ENCODE assay signal across 25 cellular contexts in the genomic region with DNA sequence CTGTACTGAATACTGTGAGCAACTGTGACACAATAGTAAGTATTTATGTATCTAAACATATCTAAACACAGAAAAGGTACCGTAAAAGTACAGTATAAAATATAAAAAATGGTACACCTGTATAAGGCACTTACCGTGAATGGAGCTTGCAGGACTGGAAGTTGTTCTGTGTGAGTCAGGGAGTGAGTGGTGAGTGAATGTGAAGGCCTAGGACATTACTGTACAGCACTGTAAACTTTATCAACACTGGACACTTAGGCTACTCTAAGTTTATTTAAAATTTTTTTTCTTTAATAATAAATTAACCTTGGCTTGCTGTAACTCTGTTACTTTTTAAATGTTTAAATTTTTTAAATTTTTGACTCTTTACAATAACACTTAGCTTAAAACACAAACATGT. TPM values are rescaled to one million over a fixed set of nuclear protein-coding genes. Genes with fewer than 3 reads are reported as not detected.
DNase-seq lines count a peak whose midpoint lies in the region; ATAC-seq, FAIRE-seq and TF ChIP-seq lines count a peak whose summit lies in the region.
"Had no signal": no experiment of that assay in that cellular context is flagged by ENCODE, and none has a peak within 500 bp of the region (broad histone marks: within the 10 kb centered on the region; RNA-seq: fewer than 3 reads in every experiment).

No MANE protein-coding gene starts in this region.

- TF ChIP-seq EP300 in K562 (IDR thresholded peaks at IDR 0.05; ENCODE audit: low read length): no peak

- H3K9me2 ChIP-seq in GM23248 (ENCODE audit: insufficient read depth): no peaks in the 10 kb centered on the region

- no peaks in the 10 kb centered on the region for H3K79me1 ChIP-seq in IMR-90 (ENCODE audit: low read depth in 1 of 2, low read length in 2 of 2)

- H2BK5ac ChIP-seq in IMR-90 (ENCODE audit: low read depth, low read length, poor library complexity, severe bottlenecking): peak overlapping the region; percentile 79

- no peaks in the 10 kb centered on the region for H4K20me1 ChIP-seq in GM23248 (ENCODE audit: insufficient read depth)
- no peaks in the 10 kb centered on the region for H4K20me1 ChIP-seq in IMR-90 (ENCODE audit: insufficient read depth, low read length)
- H4K20me1 ChIP-seq in K562 (replicated peaks; ENCODE audit: control insufficient read depth, insufficient read depth, low read length): no peaks in the 10 kb centered on the region

- H2BK20ac ChIP-seq in IMR-90 (ENCODE audit: low read depth, low read length): no peak overlapping the region

- H3K14ac ChIP-seq in IMR-90 (replicated peaks; ENCODE audit: low read depth, low read length): no peak overlapping the region

- H3K23ac ChIP-seq in IMR-90 (ENCODE audit: low read depth, low read length): no peak overlapping the region

- no peaks in the 10 kb centered on the region for H3K9me1 ChIP-seq in IMR-90 (ENCODE audit: insufficient read depth, low read length)
- no peaks in the 10 kb centered on the region for H3K9me1 ChIP-seq in K562 (ENCODE audit: control insufficient read depth, insufficient read depth, low read length)

- BruUV-seq in IMR-90 (replicated peaks; lab: Mats Ljungman, UMichigan): no TSS peak
- no TSS peak for BruUV-seq in K562 (replicated peaks; lab: Mats Ljungman, UMichigan)

- CTCF ChIA-PET in IMR-90 (lab: Yijun Ruan, JAX): interaction anchor here (1.0 kb wide), 1 partner anchor 14 kb away, joined by 3 read pairs; no protein-coding TSS in a partner anchor
- CTCF ChIA-PET in K562 (lab: Yijun Ruan, JAX; ENCODE audit: low intra/inter-chr PET ratio): no interaction called here

- no peak overlapping the region for H4K5ac ChIP-seq in IMR-90 (ENCODE audit: low read depth, low read length)

- H3K4me1 ChIP-seq in GM23248 (ENCODE audit: insufficient read depth): peaks cover 17% of the 10 kb centered on the region
- peaks cover 7% of the 10 kb centered on the region for H3K4me1 ChIP-seq in IMR-90 (ENCODE audit: control insufficient read depth, insufficient read depth, low read length)
- no peaks in the 10 kb centered on the region for H3K4me1 ChIP-seq in K562 (replicated peaks in 1 of 2; ENCODE audit: control insufficient read depth in 2 of 2, insufficient read depth in 2 of 2, low read length in 2 of 2)

- H2BK120ac ChIP-seq in IMR-90 (ENCODE audit: low read depth, low read length): no peak overlapping the region

- peaks cover 12% of the 10 kb centered on the region; the same call in 1 of the 2 replicates for H3F3A ChIP-seq in GM23248 (ENCODE audit: insufficient read depth)

- dilution Hi-C loops in IMR-90 (cut with HindIII; ENCODE audit: low sequenced_read_pairs, unreplicated experiment): no loop called here

- intact Hi-C loops in IMR-90 (cut with micrococcal nuclease) (loop anchor here (5.0 kb wide), 1 partner anchor 150 kb away; no protein-coding TSS in a partner anchor), K562 (cut with micrococcal nuclease) (no loop called here)

- no peak overlapping the region for H2BK15ac ChIP-seq in IMR-90 (ENCODE audit: low read depth, low read length)

- H3K4me2 ChIP-seq in GM23248 (ENCODE audit: unreplicated experiment) (no peak overlapping the region), IMR-90 (ENCODE audit: low read depth, low read length) (peak overlapping the region; percentile 56; the same call in 1 of the 2 replicates), K562 (ENCODE audit: insufficient read depth, low read length) (no peak overlapping the region)

- no peaks in the 10 kb centered on the region for H3K79me2 ChIP-seq in GM23248 (ENCODE audit: insufficient read depth)
- no peaks in the 10 kb centered on the region for H3K79me2 ChIP-seq in K562 (ENCODE audit: control insufficient read depth, insufficient read depth, low read length)

- in situ Hi-C loops in GM23248 (cut with MboI) (no loop called here), IMR-90 (cut with MboI; ENCODE audit: low sequenced_read_pairs) (no loop called here), K562 (cut with MboI) (no loop called here)

- H3K4ac ChIP-seq in IMR-90 (ENCODE audit: low read depth, low read length): no peak overlapping the region

- no peak overlapping the region for H3K56ac ChIP-seq in IMR-90 (ENCODE audit: extremely low read depth, insufficient read depth, low read length)

- peak; percentile 83 for ATAC-seq in IMR-90 (ENCODE audit: low read depth)
- ATAC-seq in K562: peak; percentile 48; the same call in 2 of the 3 replicates

- TF ChIP-seq POLR2A in IMR-90 (IDR thresholded peaks at IDR 0.05; ENCODE audit: low read depth, low read length) (no peak), K562 (conservative IDR thresholded peaks at IDR 0.05) (no peak)

- no peak overlapping the region for H2AK9ac ChIP-seq in IMR-90 (replicated peaks; ENCODE audit: low read depth, low read length, poor library complexity)

- no peak for FAIRE-seq in K562 (lab: Jason Lieb, UNC)
- FAIRE-seq: GM12891 had no signal

- DNase-seq in GM23248: peak; percentile 24
- peak; percentile 74 for DNase-seq in IMR-90
- no peak for DNase-seq in K562 (ENCODE audit: extremely low read depth in 1 of 4, low spot score in 3 of 4)
- peak; percentile 21 for DNase-seq in iris pigment epithelial cell (ENCODE audit: low read depth)
- no peak for DNase-seq in NCI-H748 (lab: John Stamatoyannopoulos, UW; ENCODE audit: unreplicated experiment)
- no peak for DNase-seq in NCI-H1694 (lab: John Stamatoyannopoulos, UW)
- DNase-seq in activated effector memory CD4-positive, alpha-beta T cell treated with Interleukin-2 at 50 U/mL for 16 hours: no peak
- DNase-seq: C1 segment of cervical spinal cord; CD4-positive, alpha-beta memory T cell; COR-L47; DMS53; GF-D8; NCI-H1092 treated with DMSO at 0.1 percent for 48 hours; NCI-H1436; NCI-H2029; NCI-H526 treated with DMSO at 0.1 percent for 48 hours; SHP77 treated with DMSO at 0.1 percent for 48 hours; SW 1271 had no signal

- TF ChIP-seq RAD21 in IMR-90 (IDR thresholded peaks at IDR 0.05; ENCODE audit: low read length) (no peak), K562 (CRISPR knock-in tag; conservative IDR thresholded peaks at IDR 0.05 in 1 of 2, IDR thresholded peaks at IDR 0.05 in 1 of 2) (no peak)

- no peak overlapping the region for H3K4me3 ChIP-seq in GM23248
- H3K4me3 ChIP-seq in IMR-90 (ENCODE audit: insufficient read depth, low read depth, low read length): no peak overlapping the region
- H3K4me3 ChIP-seq in K562: no peak overlapping the region

- no peak overlapping the region for H3K9ac ChIP-seq in GM23248
- H3K9ac ChIP-seq in IMR-90 (ENCODE audit: low read depth, low read length): no peak overlapping the region
- no peak overlapping the region for H3K9ac ChIP-seq in K562 (ENCODE audit: insufficient read depth in 1 of 2, low read depth in 2 of 2, low read length in 2 of 2)

- no peaks in the 10 kb centered on the region for H3K27me3 ChIP-seq in GM23248 (replicated peaks; ENCODE audit: insufficient read depth)
- no peaks in the 10 kb centered on the region for H3K27me3 ChIP-seq in IMR-90 (ENCODE audit: control insufficient read depth, insufficient read depth, low read length)
- H3K27me3 ChIP-seq in K562 (ENCODE audit: control insufficient read depth in 2 of 2, insufficient read depth in 2 of 2, low read length in 2 of 2): peaks cover 7% of the 10 kb centered on the region in 2 experiments; a peak in 3 of 5 replicates

- no peak for TF ChIP-seq CTCF in IMR-90 (conservative IDR thresholded peaks at IDR 0.05; ENCODE audit: low read depth, low read length)
- TF ChIP-seq CTCF in K562 (IDR thresholded peaks at IDR 0.05 in 2 of 3, conservative IDR thresholded peaks at IDR 0.05 in 1 of 3; ENCODE audit: insufficient read depth in 2 of 3, low read depth in 1 of 3, low read length in 3 of 3): no peak

- H2AFZ ChIP-seq in GM23248: no peak overlapping the region
- no peak overlapping the region for H2AFZ ChIP-seq in IMR-90 (replicated peaks; ENCODE audit: low read length, poor library complexity)
- no peak overlapping the region for H2AFZ ChIP-seq in K562 (ENCODE audit: low read depth, low read length)

- no peak overlapping the region for H4K91ac ChIP-seq in IMR-90 (ENCODE audit: insufficient read depth, low read depth, low read length)

- 0 out of 4 replicates have a peak overlapping the region, but pooled peaks of 1 of the 2 experiments have one; percentile 28 for H4K8ac ChIP-seq in IMR-90 (ENCODE audit: low read depth in 2 of 2, low read length in 2 of 2)

- H3K9me3 ChIP-seq in GM23248 (ENCODE audit: low read depth): no peaks in the 10 kb centered on the region
- H3K9me3 ChIP-seq in IMR-90 (ENCODE audit: control insufficient read depth, insufficient read depth, low read length): no peaks in the 10 kb centered on the region
- H3K9me3 ChIP-seq in K562 (replicated peaks; ENCODE audit: control insufficient read depth, insufficient read depth, low read depth, low read length): no peaks in the 10 kb centered on the region

- no peak overlapping the region for H2AK5ac ChIP-seq in IMR-90 (ENCODE audit: low read depth, low read length)

- H3K18ac ChIP-seq in IMR-90 (ENCODE audit: low read depth, low read length): no peak overlapping the region

- 95 to 98% methylated on average over 2 of the region's 2 CpGs for WGBS in GM23248 (ENCODE audit: low coverage in 1 of 2, low lambda C conversion rate in 2 of 2, missing lambda C conversion rate in 2 of 2), 2 experiments
- WGBS in IMR-90 (ENCODE audit: extremely low coverage in 2 of 2, insufficient read length in 1 of 2), 2 experiments: no CpG with 5 or more reads among the region's 2 CpGs
- 6% methylated on average over 2 of the region's 2 CpGs for WGBS in K562 (ENCODE audit: insufficient coverage, low coverage, missing lambda C conversion rate)

- H3K36me3 ChIP-seq in GM23248 (ENCODE audit: low read depth): no peaks in the 10 kb centered on the region
- no peaks in the 10 kb centered on the region for H3K36me3 ChIP-seq in IMR-90 (ENCODE audit: control insufficient read depth, insufficient read depth, low read length)
- H3K36me3 ChIP-seq in K562 (ENCODE audit: control insufficient read depth, insufficient read depth, low read length): no peaks in the 10 kb centered on the region

- POLR2A ChIA-PET in IMR-90 (lab: Charles Lee; ENCODE audit: unreplicated experiment) (no interaction called here), K562 (lab: Yijun Ruan, JAX) (interaction anchor here (0.6 to 0.8 kb wide), 3 partner anchors 10 to 866 kb away, joined by 3 read pairs; no protein-coding TSS in a partner anchor)

- H3K27ac ChIP-seq in GM23248: no peak overlapping the region
- H3K27ac ChIP-seq in IMR-90 (ENCODE audit: insufficient read depth, low read length): no peak overlapping the region
- H3K27ac ChIP-seq in K562 (ENCODE audit: extremely low read depth, low read depth, low read length): no peak overlapping the region
- H3K27ac ChIP-seq: RWPE1 had no signal

RNA-seq across cellular contexts. Expression of gene SHCBP1L, which starts 24.5 kb away (rescaled TPM):
- not detected in 2 replicates for total RNA-seq in GM23248 (2014; rRNA removed; shearing (Covaris generic))
- polyA plus RNA-seq in GM23248 (2016; fragmentation: Nextera tagmentation; extraction: Ambion mirVana) (not detected in 2 replicates), IMR-90 (2012; rRNA removed) (not detected in 2 replicates), K562 (2011; rRNA removed) (not detected in 2 replicates), K562 (2014; fragmentation: Illumina TruSeq; extraction: Trizol) (not detected in 2 replicates), K562 (2014; fragmentation: Nextera tagmentation; extraction: Ambion mirVana) (not detected), K562 (2014; rRNA removed) (not detected in 2 replicates)
- total RNA-seq in IMR-90 (2012; rRNA removed) (not detected in 2 replicates), K562 (2014; rRNA removed) (not detected in 2 replicates), K562 (2014; rRNA removed; fragmentation: Illumina TruSeq; extraction: Trizol) (not detected in 2 replicates), K562 (2015; rRNA removed; fragmentation: Illumina TruSeq; extraction: Trizol) (not detected in 2 replicates), K562 (2021) (not detected in 2 replicates)
- not detected in 2 replicates for polyA plus RNA-seq in IMR-90 (2012; cell fraction: cytosol; rRNA removed)
- not detected in 2 replicates for polyA plus RNA-seq in IMR-90 (2012; cell fraction: nucleus; rRNA removed; ENCODE audit: low replicate concordance)
- total RNA-seq in K562 (2011; cell fraction: chromatin; rRNA removed; ENCODE audit: low replicate concordance): not detected in 2 replicates
- not detected in 2 replicates for total RNA-seq in K562 (2011; cell fraction: nucleolus; rRNA removed)
- not detected in 2 replicates for total RNA-seq in K562 (2011; cell fraction: nucleoplasm; rRNA removed)
- polyA plus RNA-seq in K562 (2011; cell fraction: cytosol; rRNA removed): not detected in 2 replicates
- polyA plus RNA-seq in K562 (2011; cell fraction: nucleus; rRNA removed): not detected in 2 replicates
- not detected in 2 replicates for polyA plus RNA-seq in K562 (2012)
- polyA minus RNA-seq in K562 (2011; rRNA and poly(A)+ RNA removed): not detected in 2 replicates
- not detected in 2 replicates for polyA minus RNA-seq in K562 (2011; cell fraction: cytosol; rRNA and poly(A)+ RNA removed)
- polyA minus RNA-seq in K562 (2011; cell fraction: nucleus; rRNA and poly(A)+ RNA removed): not detected in 2 replicates
- total RNA-seq: A673; CD4-positive, alpha-beta memory T cell; Daoy; H4; NCI-H460 had no signal
- polyA plus RNA-seq: CD4-positive, alpha-beta memory T cell; IgD-negative memory B cell had no signal

RNA-seq across cellular contexts. Expression of gene LAMC1, which starts 45.7 kb away (rescaled TPM):
- 686 and 727 TPM in 2 replicates for total RNA-seq in GM23248 (2014; rRNA removed; shearing (Covaris generic))
- polyA plus RNA-seq in GM23248 (2016; fragmentation: Nextera tagmentation; extraction: Ambion mirVana) (176 and 185 TPM in 2 replicates), IMR-90 (2012; rRNA removed) (223 and 249 TPM in 2 replicates), K562 (2011; rRNA removed) (0.13 and 0.16 TPM in 2 replicates), K562 (2014; fragmentation: Illumina TruSeq; extraction: Trizol) (0.07 and 0.24 TPM in 2 replicates), K562 (2014; fragmentation: Nextera tagmentation; extraction: Ambion mirVana) (not detected), K562 (2014; rRNA removed) (0.21 TPM in 1 of 2 replicates, not detected in the other)
- total RNA-seq in IMR-90 (2012; rRNA removed) (361 and 394 TPM in 2 replicates), K562 (2014; rRNA removed) (0.36 and 0.53 TPM in 2 replicates), K562 (2014; rRNA removed; fragmentation: Illumina TruSeq; extraction: Trizol) (0.07 and 0.13 TPM in 2 replicates), K562 (2015; rRNA removed; fragmentation: Illumina TruSeq; extraction: Trizol) (0.07 TPM in 1 of 2 replicates, not detected in the other), K562 (2021) (0.60 and 0.71 TPM in 2 replicates)
- polyA plus RNA-seq in IMR-90 (2012; cell fraction: cytosol; rRNA removed): 90.5 and 125 TPM in 2 replicates
- polyA plus RNA-seq in IMR-90 (2012; cell fraction: nucleus; rRNA removed; ENCODE audit: low replicate concordance): 105 and 251 TPM in 2 replicates
- total RNA-seq in K562 (2011; cell fraction: chromatin; rRNA removed; ENCODE audit: low replicate concordance): 1.7 and 2.9 TPM in 2 replicates
- total RNA-seq in K562 (2011; cell fraction: nucleolus; rRNA removed): 2.1 and 2.7 TPM in 2 replicates
- total RNA-seq in K562 (2011; cell fraction: nucleoplasm; rRNA removed): 0.84 and 2.1 TPM in 2 replicates
- polyA plus RNA-seq in K562 (2011; cell fraction: cytosol; rRNA removed): 0.15 and 0.16 TPM in 2 replicates
- polyA plus RNA-seq in K562 (2011; cell fraction: nucleus; rRNA removed): 0.06 and 1.1 TPM in 2 replicates
- polyA plus RNA-seq in K562 (2012): 0.07 and 0.08 TPM in 2 replicates
- polyA minus RNA-seq in K562 (2011; rRNA and poly(A)+ RNA removed): 0.24 and 1.2 TPM in 2 replicates
- polyA minus RNA-seq in K562 (2011; cell fraction: cytosol; rRNA and poly(A)+ RNA removed): 1.3 and 1.6 TPM in 2 replicates
- polyA minus RNA-seq in K562 (2011; cell fraction: nucleus; rRNA and poly(A)+ RNA removed): 0.54 and 0.78 TPM in 2 replicates
- polyA plus RNA-seq: CD4-positive, alpha-beta memory T cell had no signal

Comparison
In these comparisons a context has a peak if more than half of its experiments do, and no peak if none do; other contexts are left out.
1. DNase-seq: peak in GM23248 (single experiment), IMR-90 (single experiment) and iris pigment epithelial cell (single experiment); none in K562 (0 of 4), NCI-H748 (single experiment), NCI-H1694 (single experiment) and activated effector memory CD4-positive, alpha-beta T cell treated with Interleukin-2 at 50 U/mL for 16 hours (single experiment).
2. RNA of gene LAMC1, which starts 45.7 kb away (total RNA-seq): 686 to 727 TPM in GM23248 and 361 to 394 TPM in IMR-90; 0.07 to 2.9 TPM in K562; every median in the first group is over 10 times any median in the second.